In the genomic region with DNA sequence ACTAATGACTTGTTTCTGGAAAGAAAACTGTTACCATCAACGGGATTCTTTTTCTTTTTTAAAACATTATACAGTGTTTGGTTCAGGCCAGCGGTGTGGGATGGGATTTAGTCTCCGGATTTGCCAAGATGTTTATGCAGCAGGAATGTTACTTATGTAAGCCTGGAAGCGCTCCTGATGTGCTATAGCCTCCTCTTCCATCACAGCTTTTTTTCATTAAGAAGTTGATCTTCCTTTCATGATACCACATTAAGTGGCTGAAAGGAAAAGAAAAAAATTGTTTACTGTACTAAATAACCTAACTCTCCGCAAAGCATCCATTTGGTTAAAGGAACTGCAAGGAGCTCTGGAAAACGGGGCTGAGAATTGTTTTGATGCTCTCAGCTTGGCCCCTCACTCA, we compare ENCODE assay signal across 15 cellular contexts.
DNase-seq lines count a peak whose midpoint lies in the region; ATAC-seq and TF ChIP-seq lines count a peak whose summit lies in the region.
"Had no signal": no experiment of that assay in that cellular context is flagged by ENCODE, and none has a peak within 500 bp of the region (broad histone marks: within the 10 kb centered on the region; RNA-seq: fewer than 3 reads in every experiment).

No MANE protein-coding gene starts in this region.

- peaks cover 28% of the 10 kb centered on the region for H3K4me1 Mint-ChIP-seq in HFFc6 (ENCODE audit: low read depth)
- H3K4me1 Mint-ChIP-seq: B cell had no signal

- no peaks in the 10 kb centered on the region for H3K9me3 Mint-ChIP-seq in HFFc6
- H3K9me3 Mint-ChIP-seq: activated CD8-positive, alpha-beta T cell treated with anti-CD3 and anti-CD28 coated beads for 36 hours; activated naive CD4-positive, alpha-beta T cell treated with anti-CD3 and anti-CD28 coated beads, Interleukin-2, amount 50 U/mL, for 24 hours; dendritic cell treated with granulocyte-macrophage colony-stimulating factor and Interleukin-4, amounts not matched to agents 40 ng/mL and 50 ng/mL, for 4 days had no signal

- H3K79me1 ChIP-seq in mesenchymal stem cell (replicated peaks; ENCODE audit: low read length, poor library complexity, severe bottlenecking) = no peaks in the 10 kb centered on the region

- WGBS in mesenchymal stem cell = 0% methylated on average over 2 of the region's 6 CpGs

- H2BK120ac ChIP-seq in mesenchymal stem cell (ENCODE audit: low read depth, low read length) = no peak overlapping the region

- H3K4me1 ChIP-seq in mesenchymal stem cell (ENCODE audit: control insufficient read depth, insufficient read depth, low read depth, low read length) = no peaks in the 10 kb centered on the region
- H3K4me1 ChIP-seq: lower lobe of right lung had no signal

- no peak overlapping the region for H3K14ac ChIP-seq in mesenchymal stem cell (ENCODE audit: low read length in 2 of 2)

- no peak overlapping the region for H2BK5ac ChIP-seq in mesenchymal stem cell (ENCODE audit: low read depth, low read length, poor library complexity, severe bottlenecking)

- peak overlapping the region; percentile 85 for H3K9ac ChIP-seq in mesenchymal stem cell (ENCODE audit: low read length)

- no peak overlapping the region for H3K18ac ChIP-seq in mesenchymal stem cell (ENCODE audit: low read depth in 1 of 2, low read length in 2 of 2)

- peak; percentile 50 for DNase-seq in AG04449 (ENCODE audit: low read depth, low spot score)
- peak; percentile 18 for DNase-seq in HFFc6
- DNase-seq in brain microvascular endothelial cell = no peak
- peak; percentile 74 for DNase-seq in mesenchymal stem cell
- DNase-seq in SK-N-DZ (ENCODE audit: low spot score) = no peak
- DNase-seq in NCI-H1436 (lab: John Stamatoyannopoulos, UW) = no peak
- DNase-seq: activated CD8-positive, alpha-beta T cell treated with anti-CD3 and anti-CD28 coated beads for 36 hours; lower lobe of right lung; stimulated activated CD4-positive, alpha-beta T cell treated with anti-CD3 and anti-CD28 coated beads, Interleukin-1b, Interleukin-23, amount 100 ng/mL, for 48 hours had no signal

- H3K9me3 ChIP-seq in mesenchymal stem cell (ENCODE audit: control insufficient read depth, low read length) = no peaks in the 10 kb centered on the region
- H3K9me3 ChIP-seq: lower lobe of right lung had no signal

- peak overlapping the region; percentile 16 for H3K27ac ChIP-seq in brain microvascular endothelial cell
- H3K27ac ChIP-seq in mesenchymal stem cell (ENCODE audit: low read length, poor library complexity, severe bottlenecking) = no peak overlapping the region
- H3K27ac ChIP-seq: HL-60, lower lobe of right lung had no signal

- POLR2A ChIA-PET in AG04449 (lab: Yijun Ruan, JAX) = no interaction called here

- H3K4me3 Mint-ChIP-seq in HFFc6 = peak overlapping the region; percentile 65
- H3K4me3 Mint-ChIP-seq: activated CD8-positive, alpha-beta T cell treated with anti-CD3 and anti-CD28 coated beads for 36 hours; activated naive CD4-positive, alpha-beta T cell treated with anti-CD3 and anti-CD28 coated beads, Interleukin-2, amount 50 U/mL, for 24 hours; B cell; dendritic cell treated with granulocyte-macrophage colony-stimulating factor and Interleukin-4, amounts not matched to agents 40 ng/mL and 50 ng/mL, for 4 days had no signal

- no peak for TF ChIP-seq CTCF in AG04449 (IDR thresholded peaks at IDR 0.05; ENCODE audit: insufficient read depth, low read length, missing control alignments)
- no peak for TF ChIP-seq CTCF in HFFc6 (IDR thresholded peaks at IDR 0.05)
- TF ChIP-seq CTCF in brain microvascular endothelial cell (IDR thresholded peaks at IDR 0.05; ENCODE audit: low read depth, low read length, missing control alignments) = no peak

- H3K27me3 Mint-ChIP-seq in HFFc6 (ENCODE audit: insufficient read depth) = peaks cover 5% of the 10 kb centered on the region

- H3K36me3 ChIP-seq in brain microvascular endothelial cell (replicated peaks) (no peaks in the 10 kb centered on the region), mesenchymal stem cell (ENCODE audit: control insufficient read depth in 1 of 2, insufficient read depth in 2 of 2, low read depth in 1 of 2, low read length in 2 of 2) (no peaks in the 10 kb centered on the region)
- H3K36me3 ChIP-seq: lower lobe of right lung had no signal

- H3K4ac ChIP-seq in mesenchymal stem cell (ENCODE audit: low read depth in 1 of 2, low read length in 2 of 2) = no peak overlapping the region

- H3K36me3 Mint-ChIP-seq in HFFc6 (ENCODE audit: low read depth) = no peaks in the 10 kb centered on the region
- H3K36me3 Mint-ChIP-seq: activated naive CD4-positive, alpha-beta T cell treated with anti-CD3 and anti-CD28 coated beads, Interleukin-2, amount 50 U/mL, for 24 hours had no signal

- H3K27ac Mint-ChIP-seq in HFFc6 = peak overlapping the region; percentile 46
- H3K27ac Mint-ChIP-seq: activated CD8-positive, alpha-beta T cell treated with anti-CD3 and anti-CD28 coated beads for 36 hours; activated naive CD4-positive, alpha-beta T cell treated with anti-CD3 and anti-CD28 coated beads, Interleukin-2, amount 50 U/mL, for 24 hours; B cell; dendritic cell treated with granulocyte-macrophage colony-stimulating factor and Interleukin-4, amounts not matched to agents 40 ng/mL and 50 ng/mL, for 4 days had no signal

- H2BK15ac ChIP-seq in mesenchymal stem cell (ENCODE audit: low read depth, poor library complexity, severe bottlenecking) = no peak overlapping the region

- H2BK12ac ChIP-seq in mesenchymal stem cell (ENCODE audit: low read length in 2 of 2) = no peak overlapping the region

- no peak overlapping the region for H2AK5ac ChIP-seq in mesenchymal stem cell (ENCODE audit: low read length, severe bottlenecking)

- H3K4me3 ChIP-seq in AG04449 (ENCODE audit: low read depth, low read length) (peak overlapping the region; percentile 26), brain microvascular endothelial cell (ENCODE audit: low read depth, low read length) (no peak overlapping the region), mesenchymal stem cell (ENCODE audit: insufficient read depth in 1 of 2, low read depth in 1 of 2, low read length in 2 of 2) (peak overlapping the region in 1 of 2 experiments; percentile 60)
- H3K4me3 ChIP-seq: lower lobe of right lung had no signal

- H3K4me2 ChIP-seq in mesenchymal stem cell (ENCODE audit: low read length, poor library complexity, severe bottlenecking) = no peak overlapping the region

- no peak overlapping the region for H3K23ac ChIP-seq in mesenchymal stem cell (ENCODE audit: low read length in 2 of 2)

- no peak overlapping the region for H4K8ac ChIP-seq in mesenchymal stem cell (ENCODE audit: low read length)

- H4K91ac ChIP-seq in mesenchymal stem cell (ENCODE audit: low read length) = no peak overlapping the region

- H3K27me3 ChIP-seq in brain microvascular endothelial cell (replicated peaks) = no peaks in the 10 kb centered on the region
- H3K27me3 ChIP-seq in mesenchymal stem cell (ENCODE audit: control insufficient read depth in 1 of 2, insufficient read depth in 1 of 2, low read length in 2 of 2) = peaks cover 0 to 9% of the 10 kb centered on the region in 2 experiments

- CTCF ChIA-PET in AG04449 (lab: Yijun Ruan, JAX) = interaction anchor here (0.9 to 3.1 kb wide), 5 partner anchors 87 to 256 kb away, joined by 3 to 10 read pairs (median 3); no protein-coding TSS in a partner anchor

- no peak overlapping the region for H2AFZ ChIP-seq in mesenchymal stem cell (ENCODE audit: low read depth, low read length)

- in situ Hi-C loops in brain microvascular endothelial cell (cut with HindIII; ENCODE audit: low pct_ligation_motif_present, low sequenced_read_pairs) = no loop called here

- ATAC-seq in GM18867 (IDR thresholded peaks at IDR 0.05; ENCODE audit: unreplicated experiment) = no peak
- no peak for ATAC-seq in GM18520 (IDR thresholded peaks at IDR 0.05; ENCODE audit: unreplicated experiment)

Comparison
In these comparisons a context has a peak if more than half of its experiments do, and no peak if none do; other contexts are left out.
1. DNase-seq: peak in AG04449 (single experiment), HFFc6 (single experiment) and mesenchymal stem cell (single experiment); none in brain microvascular endothelial cell (single experiment), SK-N-DZ (single experiment) and NCI-H1436 (single experiment).